Comparison of ENCODE assay signal across 16 cellular contexts in genomic region chr10:88028654-88029053, GRCh38.
DNase-seq lines count a peak whose midpoint lies in the region; ATAC-seq and TF ChIP-seq lines count a peak whose summit lies in the region.
"Had no signal": no experiment of that assay in that cellular context is flagged by ENCODE, and none has a peak within 500 bp of the region (broad histone marks: within the 10 kb centered on the region; RNA-seq: fewer than 3 reads in every experiment).

No MANE protein-coding gene starts in this region.

- no peak overlapping the region for H3K9ac ChIP-seq in Loucy (ENCODE audit: low read depth, low read length, poor library complexity, severe bottlenecking)
- H3K9ac ChIP-seq: GM23248 had no signal

- 36 to 62% (median 48%) methylated on average over 1 of the region's 1 CpG for WGBS in spleen, 5 donors

- no peaks in the 10 kb centered on the region for H3K9me2 ChIP-seq in Loucy (replicated peaks; ENCODE audit: low read depth, low read length)

- no peaks in the 10 kb centered on the region for H3K9me3 Mint-ChIP-seq in activated naive CD4-positive, alpha-beta T cell treated with anti-CD3 and anti-CD28 coated beads for 36 hours
- no peaks in the 10 kb centered on the region for H3K9me3 Mint-ChIP-seq in activated naive CD4-positive, alpha-beta T cell treated with anti-CD3 and anti-CD28 coated beads, Interleukin-2, amount 50 U/mL, for 72 hours
- no peaks in the 10 kb centered on the region for H3K9me3 Mint-ChIP-seq in central memory CD8-positive, alpha-beta T cell
- H3K9me3 Mint-ChIP-seq: activated T-cell treated with anti-CD3 and anti-CD28 coated beads, Interleukin-2, amount 50 U/mL, for 24 hours had no signal

- H3K4me2 ChIP-seq in Loucy (ENCODE audit: low read depth, low read length, poor library complexity, severe bottlenecking) = peak overlapping the region; percentile 2

- no peak for TF ChIP-seq POLR2A in spleen (IDR thresholded peaks at IDR 0.05)

- H3K36me3 ChIP-seq in Loucy (ENCODE audit: insufficient read depth, low read length) (no peaks in the 10 kb centered on the region), spleen (no peaks in the 10 kb centered on the region)
- H3K36me3 ChIP-seq: tibial nerve had no signal

- intact Hi-C loops in activated naive CD4-positive, alpha-beta T cell treated with anti-CD3 and anti-CD28 coated beads for 36 hours (cut with micrococcal nuclease) = loop anchor here (5.0 kb wide), 1 partner anchor 166 kb away; the partner anchor contains the start of genes KLLN and PTEN
- intact Hi-C loops in spleen (cut with DNase I; ENCODE audit: low total_unique reads) = no loop called here
- intact Hi-C loops in left cardiac atrium (cut with DNase I) = no loop called here
- intact Hi-C loops in dorsolateral prefrontal cortex (cut with DNase I) = no loop called here

- H3K4me3 ChIP-seq in Loucy (ENCODE audit: low read length, poor library complexity, severe bottlenecking) (no peak overlapping the region), spleen (no peak overlapping the region), dorsolateral prefrontal cortex (no peak overlapping the region)
- H3K4me3 ChIP-seq: GM23248, psoas muscle, SK-N-MC, tibial nerve had no signal

- DNase-seq in activated naive CD4-positive, alpha-beta T cell treated with anti-CD3 and anti-CD28 coated beads for 36 hours = peak; percentile 12
- DNase-seq in activated naive CD4-positive, alpha-beta T cell treated with anti-CD3 and anti-CD28 coated beads, Interleukin-2, amount 50 U/mL, for 72 hours (ENCODE audit: low spot score in 2 of 2) = no peak
- DNase-seq in central memory CD8-positive, alpha-beta T cell (ENCODE audit: low spot score in 2 of 2) = no peak
- DNase-seq in spleen (no peak), left cardiac atrium (no peak), dorsolateral prefrontal cortex (no peak)
- DNase-seq: activated T-cell treated with anti-CD3 and anti-CD28 coated beads, Interleukin-2, amount 50 U/mL, for 24 hours; amygdala; GM23248; psoas muscle; stimulated activated CD8-positive, alpha-beta memory T cell treated with anti-CD3 and anti-CD28 coated beads, Interleukin-4, amount 100 ng/mL, for 48 hours had no signal

- no peaks in the 10 kb centered on the region for H3K79me2 ChIP-seq in Loucy (ENCODE audit: insufficient read depth, low read length)

- H3K27me3 ChIP-seq in Loucy (ENCODE audit: insufficient read depth, low read length, poor library complexity, severe bottlenecking) (no peaks in the 10 kb centered on the region), spleen (replicated peaks in 1 of 7) (no peaks in the 10 kb centered on the region), dorsolateral prefrontal cortex (no peaks in the 10 kb centered on the region)
- H3K27me3 ChIP-seq: tibial nerve had no signal

- no peak overlapping the region for H3K27ac Mint-ChIP-seq in activated naive CD4-positive, alpha-beta T cell treated with anti-CD3 and anti-CD28 coated beads for 36 hours
- H3K27ac Mint-ChIP-seq in activated naive CD4-positive, alpha-beta T cell treated with anti-CD3 and anti-CD28 coated beads, Interleukin-2, amount 50 U/mL, for 72 hours = no peak overlapping the region
- H3K27ac Mint-ChIP-seq in central memory CD8-positive, alpha-beta T cell (ENCODE audit: low read depth) = no peak overlapping the region
- H3K27ac Mint-ChIP-seq: activated T-cell treated with anti-CD3 and anti-CD28 coated beads, Interleukin-2, amount 50 U/mL, for 24 hours had no signal

- no peaks in the 10 kb centered on the region for H3F3A ChIP-seq in Loucy (ENCODE audit: low read depth)

- no peak for ATAC-seq in activated naive CD4-positive, alpha-beta T cell treated with anti-CD3 and anti-CD28 coated beads, Interleukin-2, amount 50 U/mL, for 72 hours
- ATAC-seq in central memory CD8-positive, alpha-beta T cell (replicated peaks; ENCODE audit: extremely low read depth, poor library complexity, severe bottlenecking) = peak; percentile 79
- ATAC-seq in left cardiac atrium (no peak), GM19452 (IDR thresholded peaks at IDR 0.05; ENCODE audit: unreplicated experiment) (no peak)
- ATAC-seq: activated CD4-positive, CD25-positive, alpha-beta regulatory T cell treated with anti-CD3 and anti-CD28 coated beads, Interleukin-2, amount 50 U/mL, for 24 hours had no signal

- CTCF ChIA-PET in activated naive CD4-positive, alpha-beta T cell treated with anti-CD3 and anti-CD28 coated beads for 36 hours (lab: Charles Lee) = no interaction called here

- H3K27ac ChIP-seq in spleen (peak overlapping the region in 7 of 8 donors; percentile 21 to 79 (median 68)), dorsolateral prefrontal cortex (no peak overlapping the region)
- H3K27ac ChIP-seq: GM23248, psoas muscle, SK-N-MC had no signal

- H3K4me1 Mint-ChIP-seq in activated naive CD4-positive, alpha-beta T cell treated with anti-CD3 and anti-CD28 coated beads for 36 hours (ENCODE audit: low read depth) = peaks cover 11% of the 10 kb centered on the region
- H3K4me1 Mint-ChIP-seq in central memory CD8-positive, alpha-beta T cell = peaks cover 19% of the 10 kb centered on the region

- H3K9me3 ChIP-seq in Loucy (ENCODE audit: insufficient read depth, low read depth, low read length) (no peaks in the 10 kb centered on the region), spleen (no peaks in the 10 kb centered on the region)
- H3K9me3 ChIP-seq: psoas muscle, tibial nerve had no signal

- H3K4me1 ChIP-seq in Loucy (ENCODE audit: insufficient read depth, low read length, poor library complexity, severe bottlenecking) (peaks cover 25% of the 10 kb centered on the region), spleen (peaks cover 8 to 24% (median 21%) of the 10 kb centered on the region in 6 donors)
- H3K4me1 ChIP-seq: psoas muscle, tibial nerve had no signal

- no peaks in the 10 kb centered on the region for H4K20me1 ChIP-seq in Loucy (ENCODE audit: insufficient read depth, low read length, poor library complexity, severe bottlenecking)

- H3K27me3 Mint-ChIP-seq in activated naive CD4-positive, alpha-beta T cell treated with anti-CD3 and anti-CD28 coated beads for 36 hours (ENCODE audit: low read depth) = no peaks in the 10 kb centered on the region
- no peaks in the 10 kb centered on the region for H3K27me3 Mint-ChIP-seq in central memory CD8-positive, alpha-beta T cell
- H3K27me3 Mint-ChIP-seq: activated T-cell treated with anti-CD3 and anti-CD28 coated beads, Interleukin-2, amount 50 U/mL, for 24 hours had no signal

- H2AFZ ChIP-seq in Loucy (ENCODE audit: low read length) = no peak overlapping the region
- H2AFZ ChIP-seq: GM23248 had no signal

- TF ChIP-seq CTCF in Loucy (conservative IDR thresholded peaks at IDR 0.05; ENCODE audit: low read length) = no peak
- TF ChIP-seq CTCF in spleen (IDR thresholded peaks at IDR 0.05 in 8 of 11, conservative IDR thresholded peaks at IDR 0.05 in 3 of 11) = no peak
- TF ChIP-seq CTCF in dorsolateral prefrontal cortex (IDR thresholded peaks at IDR 0.05 in 54 of 56, conservative IDR thresholded peaks at IDR 0.05 in 2 of 56; ENCODE audit: low read depth in 1 of 56, partially characterized antibody in 56 of 56) = no peak

- H3K36me3 Mint-ChIP-seq in activated naive CD4-positive, alpha-beta T cell treated with anti-CD3 and anti-CD28 coated beads for 36 hours (ENCODE audit: low read depth) = no peaks in the 10 kb centered on the region
- H3K36me3 Mint-ChIP-seq in activated naive CD4-positive, alpha-beta T cell treated with anti-CD3 and anti-CD28 coated beads, Interleukin-2, amount 50 U/mL, for 72 hours = no peaks in the 10 kb centered on the region
- no peaks in the 10 kb centered on the region for H3K36me3 Mint-ChIP-seq in central memory CD8-positive, alpha-beta T cell (ENCODE audit: insufficient read depth)

- no peak overlapping the region for H3K4me3 Mint-ChIP-seq in activated naive CD4-positive, alpha-beta T cell treated with anti-CD3 and anti-CD28 coated beads for 36 hours
- no peak overlapping the region for H3K4me3 Mint-ChIP-seq in central memory CD8-positive, alpha-beta T cell
- H3K4me3 Mint-ChIP-seq: activated T-cell treated with anti-CD3 and anti-CD28 coated beads, Interleukin-2, amount 50 U/mL, for 24 hours had no signal

Comparison
In these comparisons a context has a peak if more than half of its experiments do, and no peak if none do; other contexts are left out.
1. H3K27ac ChIP-seq: peak in spleen (7 of 8); none in dorsolateral prefrontal cortex (0 of 59).